ENCODE assay signal across 19 cellular contexts in the genomic region with DNA sequence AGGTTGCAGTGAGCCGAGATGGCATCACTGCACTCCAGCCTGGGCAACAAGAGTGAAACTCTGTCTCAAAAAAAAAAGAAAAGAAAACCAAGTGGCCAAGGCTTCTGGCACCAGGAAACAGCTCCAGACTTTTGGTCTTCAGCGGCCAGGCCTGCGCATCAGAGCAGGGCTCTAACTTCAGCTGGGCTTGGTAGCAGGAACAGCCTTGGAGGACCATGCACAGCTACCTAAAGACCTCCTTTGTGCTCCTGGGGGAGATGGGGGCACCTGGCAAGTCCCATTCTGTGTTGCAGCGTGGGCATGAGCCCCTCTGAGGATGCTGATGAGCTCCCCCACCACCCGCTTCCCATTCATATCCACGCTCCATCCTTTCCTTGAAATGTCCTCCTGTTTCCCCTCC. TPM values are rescaled to one million over a fixed set of nuclear protein-coding genes. Genes with fewer than 3 reads are reported as not detected.
DNase-seq lines count a peak whose midpoint lies in the region; ATAC-seq and TF ChIP-seq lines count a peak whose summit lies in the region.
"Had no signal": no experiment of that assay in that cellular context is flagged by ENCODE, and none has a peak within 500 bp of the region (broad histone marks: within the 10 kb centered on the region; RNA-seq: fewer than 3 reads in every experiment).

No MANE protein-coding gene starts in this region.

- H3K27me3 ChIP-seq in muscle layer of colon (ENCODE audit: control insufficient read depth in 1 of 2, insufficient read depth in 2 of 2, low read length in 2 of 2) (no peaks in the 10 kb centered on the region), smooth muscle cell (ENCODE audit: low read depth) (no peaks in the 10 kb centered on the region)
- H3K27me3 ChIP-seq: BE2C had no signal

- H3K4me1 Mint-ChIP-seq in CD14-positive monocyte = peaks cover 5% of the 10 kb centered on the region
- peaks cover 54% of the 10 kb centered on the region for H3K4me1 Mint-ChIP-seq in brain

- no peaks in the 10 kb centered on the region for H3K9me3 Mint-ChIP-seq in CD14-positive monocyte
- peaks cover 0 to 6% (median 0%) of the 10 kb centered on the region in 5 experiments for H3K9me3 Mint-ChIP-seq in brain
- H3K9me3 Mint-ChIP-seq: CD4-positive, alpha-beta T cell had no signal

- no peak overlapping the region for H3K9ac ChIP-seq in muscle layer of colon (ENCODE audit: low read length)
- H3K9ac ChIP-seq in smooth muscle cell (ENCODE audit: low read depth) = no peak overlapping the region
- H3K9ac ChIP-seq: KMS-11 had no signal

- H3F3A ChIP-seq in smooth muscle cell (ENCODE audit: low read depth) = peaks cover 15% of the 10 kb centered on the region

- H3K4me2 ChIP-seq in smooth muscle cell = peak overlapping the region; percentile 71
- H3K4me2 ChIP-seq: KMS-11 had no signal

- H2AFZ ChIP-seq in smooth muscle cell (ENCODE audit: low read depth) = no peak overlapping the region

- DNase-seq in CD14-positive monocyte (ENCODE audit: low spot score) (peak; percentile 36), smooth muscle cell (lab: John Stamatoyannopoulos, UW; ENCODE audit: unreplicated experiment) (no peak)
- DNase-seq: BE2C; CD4-positive, alpha-beta T cell; DMS153; GDM1; MV-4-11; NCI-H187; NCI-H2107; NCI-H226; NCI-H524; SHP77 treated with DMSO at 0.1 percent for 48 hours had no signal

- TF ChIP-seq CTCF in CD14-positive monocyte (IDR thresholded peaks at IDR 0.05) (no peak), brain (conservative IDR thresholded peaks at IDR 0.05) (no peak), smooth muscle cell (IDR thresholded peaks at IDR 0.05; ENCODE audit: borderline replicate concordance, insufficient read depth, poor library complexity, severe bottlenecking) (no peak)

- no peaks in the 10 kb centered on the region for H3K36me3 ChIP-seq in muscle layer of colon (ENCODE audit: insufficient read depth, low read length)
- H3K36me3 ChIP-seq in smooth muscle cell (ENCODE audit: low read depth) = no peaks in the 10 kb centered on the region
- H3K36me3 ChIP-seq: BE2C had no signal

- H3K4me1 ChIP-seq in muscle layer of colon (ENCODE audit: insufficient read depth, low read length) (peaks cover 44% of the 10 kb centered on the region), smooth muscle cell (ENCODE audit: low read depth) (peaks cover 10% of the 10 kb centered on the region)
- H3K4me1 ChIP-seq: BE2C had no signal

- H3K4me3 ChIP-seq in muscle layer of colon (ENCODE audit: low read depth in 1 of 2, low read length in 2 of 2) (no peak overlapping the region), smooth muscle cell (no peak overlapping the region)

- H3K27ac Mint-ChIP-seq in CD14-positive monocyte = peak overlapping the region in 1 of 7 donors; percentile 4
- H3K27ac Mint-ChIP-seq in brain = peak overlapping the region in 3 of 5 experiments; percentile 52 to 88 (median 61)
- H3K27ac Mint-ChIP-seq: CD4-positive, alpha-beta T cell had no signal

- no peaks in the 10 kb centered on the region for H4K20me1 ChIP-seq in smooth muscle cell (ENCODE audit: low read depth)

- no peak overlapping the region for H3K4me3 Mint-ChIP-seq in CD14-positive monocyte
- no peak overlapping the region for H3K4me3 Mint-ChIP-seq in brain

- no peaks in the 10 kb centered on the region for H3K36me3 Mint-ChIP-seq in CD14-positive monocyte
- no peaks in the 10 kb centered on the region for H3K36me3 Mint-ChIP-seq in brain

- H3K27ac ChIP-seq in muscle layer of colon (ENCODE audit: low read depth, low read length) (peak overlapping the region; percentile 93), smooth muscle cell (ENCODE audit: low read depth) (peak overlapping the region; percentile 85)
- H3K27ac ChIP-seq: KMS-11 had no signal

- WGBS in smooth muscle cell (ENCODE audit: low lambda C conversion rate) = 95% methylated on average over 6 of the region's 6 CpGs

- H3K9me3 ChIP-seq in muscle layer of colon (ENCODE audit: low read length) = no peaks in the 10 kb centered on the region
- no peaks in the 10 kb centered on the region for H3K9me3 ChIP-seq in smooth muscle cell (replicated peaks; ENCODE audit: low read depth)
- H3K9me3 ChIP-seq: BE2C had no signal

- intact Hi-C loops in CD14-positive monocyte (cut with micrococcal nuclease) = no loop called here

- H3K27me3 Mint-ChIP-seq in CD14-positive monocyte (ENCODE audit: low read depth in 3 of 3) = peaks cover 11 to 20% (median 18%) of the 10 kb centered on the region in 3 donors
- no peaks in the 10 kb centered on the region for H3K27me3 Mint-ChIP-seq in brain
- H3K27me3 Mint-ChIP-seq: CD4-positive, alpha-beta T cell had no signal

- ATAC-seq in GM21619 (IDR thresholded peaks at IDR 0.05; ENCODE audit: unreplicated experiment) (no peak), HG03039 (IDR thresholded peaks at IDR 0.05; ENCODE audit: unreplicated experiment) (no peak), GM21576 (IDR thresholded peaks at IDR 0.05; ENCODE audit: unreplicated experiment) (no peak)
- ATAC-seq: HepG2 had no signal

- H3K79me2 ChIP-seq in smooth muscle cell (ENCODE audit: low read depth) = no peaks in the 10 kb centered on the region

RNA-seq across cellular contexts. Expression of a gene that starts 56.4 kb away (rescaled TPM):
- under 1 TPM; 0.08 to 0.21 TPM for polyA plus RNA-seq in CD14-positive monocyte
- 32.9 TPM for polyA plus RNA-seq in brain (ENCODE audit: insufficient read depth, low read depth, low replicate concordance)
- 41.0 and 42.0 TPM in 2 replicates for total RNA-seq in smooth muscle cell
- polyA plus RNA-seq in smooth muscle cell = 39.3 and 40.7 TPM in 2 replicates

Comparison
In these comparisons a context has a peak if more than half of its experiments do, and no peak if none do; other contexts are left out.
1. RNA of a gene that starts 56.4 kb away (polyA plus RNA-seq): 39.3 to 40.7 TPM in smooth muscle cell and 32.9 TPM in brain (single experiment); 0.08 to 0.21 TPM in CD14-positive monocyte; every median in the first group is over 10 times any median in the second.